Comparison of ENCODE assay signal across 17 cellular contexts in the genomic region with DNA sequence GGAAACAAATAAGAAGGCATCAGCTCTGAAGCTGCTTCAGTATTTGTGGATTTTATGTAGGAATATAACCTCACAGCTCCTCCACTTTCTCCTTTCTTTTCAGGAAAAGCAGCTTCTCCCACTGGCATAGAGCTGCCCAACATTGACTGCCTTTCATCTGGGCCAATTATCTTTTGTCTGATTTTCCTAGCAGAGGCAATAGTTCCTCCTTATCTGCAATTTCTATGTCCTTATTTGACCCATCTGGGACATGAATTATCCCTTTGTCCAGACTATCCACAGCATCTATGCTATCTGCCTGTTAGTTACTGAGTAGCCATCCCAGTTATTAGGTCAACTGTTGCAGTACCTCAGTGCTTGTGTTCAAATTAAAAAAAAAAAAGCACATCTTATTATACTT.
"Had no signal": no experiment of that assay in that cellular context is flagged by ENCODE, and none has a peak within 500 bp of the region (broad histone marks: within the 10 kb centered on the region; RNA-seq: fewer than 3 reads in every experiment).

No MANE protein-coding gene starts in this region.

- H3K9me3 Mint-ChIP-seq: activated naive CD8-positive, alpha-beta T cell treated with anti-CD3 and anti-CD28 coated beads, Interleukin-2, amount 10 ng/mL, durations not matched to agents 7 days and 5 days; neural crest cell; T-cell; type B pancreatic cell had no signal

- DNase-seq: activated CD4-positive, alpha-beta T cell treated with anti-CD3 and anti-CD28 coated beads, Interleukin-2, amount 50 U/mL, for 1 hour; activated CD8-positive, alpha-beta memory T cell treated with anti-CD3 and anti-CD28 coated beads for 24 hours; activated naive CD4-positive, alpha-beta T cell; activated naive CD8-positive, alpha-beta T cell treated with anti-CD3 and anti-CD28 coated beads, Interleukin-2, amount 10 ng/mL, durations not matched to agents 7 days and 5 days; cortex of kidney; effector CD8-positive, alpha-beta T cell; foreskin fibroblast; immature natural killer cell; right cardiac atrium; stimulated activated naive CD8-positive, alpha-beta T cell treated with anti-CD3 and anti-CD28 coated beads, Interleukin-15, Interleukin-2, amounts not matched to agents 100 U/mL and 50 U/mL, for 24 hours; T-cell; T-helper 9 cell had no signal

- H3K4me1 ChIP-seq: parathyroid adenoma had no signal

- H3K27ac Mint-ChIP-seq: activated naive CD8-positive, alpha-beta T cell treated with anti-CD3 and anti-CD28 coated beads, Interleukin-2, amount 10 ng/mL, durations not matched to agents 7 days and 5 days; immature natural killer cell; T-cell; type B pancreatic cell had no signal

- H3K27ac ChIP-seq: parathyroid adenoma, skin epidermis had no signal

- H3K36me3 Mint-ChIP-seq: activated naive CD8-positive, alpha-beta T cell treated with anti-CD3 and anti-CD28 coated beads, Interleukin-2, amount 10 ng/mL, durations not matched to agents 7 days and 5 days; immature natural killer cell; T-cell; type B pancreatic cell had no signal

- H2AFZ ChIP-seq: parathyroid adenoma had no signal

- ATAC-seq: activated CD4-positive, CD25-positive, alpha-beta regulatory T cell treated with anti-CD3 and anti-CD28 coated beads, Interleukin-2, amount 50 U/mL, for 24 hours; right cardiac atrium; stimulated activated naive CD8-positive, alpha-beta T cell treated with anti-CD3 and anti-CD28 coated beads, Interleukin-15, Interleukin-2, amounts not matched to agents 100 U/mL and 50 U/mL, for 24 hours; T-cell had no signal

- H3K79me2 ChIP-seq: parathyroid adenoma had no signal

- H3K4me3 Mint-ChIP-seq: activated naive CD8-positive, alpha-beta T cell treated with anti-CD3 and anti-CD28 coated beads, Interleukin-2, amount 10 ng/mL, durations not matched to agents 7 days and 5 days; immature natural killer cell; neural crest cell; T-cell; type B pancreatic cell had no signal

- H3K27me3 Mint-ChIP-seq: activated naive CD8-positive, alpha-beta T cell treated with anti-CD3 and anti-CD28 coated beads, Interleukin-2, amount 10 ng/mL, durations not matched to agents 7 days and 5 days; T-cell; type B pancreatic cell had no signal

- H3K9ac ChIP-seq: parathyroid adenoma had no signal

- H3K4me1 Mint-ChIP-seq: activated naive CD8-positive, alpha-beta T cell treated with anti-CD3 and anti-CD28 coated beads, Interleukin-2, amount 10 ng/mL, durations not matched to agents 7 days and 5 days; immature natural killer cell; T-cell had no signal

- H3K4me3 ChIP-seq: skin epidermis had no signal
